21 cellular contexts compared by ENCODE assay signal in the genomic region with DNA sequence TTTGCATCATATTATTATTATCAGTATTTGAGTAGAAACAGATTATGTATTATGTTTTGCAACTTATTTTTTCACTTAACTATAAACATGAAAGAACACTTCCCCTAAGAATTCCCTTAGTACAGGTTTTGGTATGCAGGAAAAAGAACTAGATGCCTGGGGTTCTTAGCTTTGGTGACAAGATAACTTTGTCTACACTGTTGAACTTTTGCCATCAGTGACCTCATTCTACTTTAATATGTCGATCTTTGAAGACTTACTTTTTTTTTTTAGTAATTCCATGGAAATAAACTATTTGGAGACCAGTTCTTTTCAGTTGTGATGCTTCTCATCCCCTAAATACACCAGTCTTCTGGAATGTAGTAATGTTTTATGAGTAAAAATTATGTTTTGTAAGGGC. TPM values are rescaled to one million over a fixed set of nuclear protein-coding genes. Genes with fewer than 3 reads are reported as not detected.
DNase-seq lines count a peak whose midpoint lies in the region; ATAC-seq and TF ChIP-seq lines count a peak whose summit lies in the region.
"Had no signal": no experiment of that assay in that cellular context is flagged by ENCODE, and none has a peak within 500 bp of the region (broad histone marks: within the 10 kb centered on the region; RNA-seq: fewer than 3 reads in every experiment).

No MANE protein-coding gene starts in this region.

- H3K27ac ChIP-seq in smooth muscle cell (ENCODE audit: low read depth) = peak overlapping the region; percentile 84
- H3K27ac ChIP-seq: BLaER1 treated with 17β-estradiol and CSF1 and Interleukin-3, amounts not matched to agents 10 nM and 100 nM; VCaP had no signal

- TF ChIP-seq CTCF in smooth muscle cell (IDR thresholded peaks at IDR 0.05; ENCODE audit: borderline replicate concordance, insufficient read depth, poor library complexity, severe bottlenecking) = no peak

- no peaks in the 10 kb centered on the region for H3K9me3 ChIP-seq in adipocyte (ENCODE audit: control insufficient read depth, low read length)
- H3K9me3 ChIP-seq in smooth muscle cell (replicated peaks; ENCODE audit: low read depth) = no peaks in the 10 kb centered on the region
- H3K9me3 ChIP-seq: suprapubic skin had no signal

- peaks cover 89% of the 10 kb centered on the region for H3K79me2 ChIP-seq in smooth muscle cell (ENCODE audit: low read depth)

- H3K27me3 ChIP-seq in adipocyte (replicated peaks; ENCODE audit: control insufficient read depth, insufficient read depth, low read length) (no peaks in the 10 kb centered on the region), smooth muscle cell (ENCODE audit: low read depth) (no peaks in the 10 kb centered on the region)
- H3K27me3 ChIP-seq: BLaER1 treated with 17β-estradiol and CSF1 and Interleukin-3, amounts not matched to agents 10 nM and 100 nM; dorsolateral prefrontal cortex; suprapubic skin had no signal

- no peak for ATAC-seq in GM21447 (IDR thresholded peaks at IDR 0.05; ENCODE audit: unreplicated experiment)
- ATAC-seq in GM21717 (IDR thresholded peaks at IDR 0.05; ENCODE audit: unreplicated experiment) = no peak
- ATAC-seq: activated T-cell treated with anti-CD3 and anti-CD28 coated beads, Interleukin-2, amount 50 U/mL, for 4 hours; Panc1 had no signal

- peak overlapping the region; percentile 72 for H3K4me2 ChIP-seq in smooth muscle cell

- H3K4me1 ChIP-seq in adipocyte (ENCODE audit: control insufficient read depth, insufficient read depth, low read length) (peaks cover 39% of the 10 kb centered on the region), smooth muscle cell (ENCODE audit: low read depth) (peaks cover 33% of the 10 kb centered on the region)

- no peaks in the 10 kb centered on the region for H3K36me3 ChIP-seq in adipocyte (ENCODE audit: control insufficient read depth, insufficient read depth, low read length, severe bottlenecking)
- H3K36me3 ChIP-seq in smooth muscle cell (ENCODE audit: low read depth) = no peaks in the 10 kb centered on the region
- H3K36me3 ChIP-seq: BLaER1 treated with 17β-estradiol and CSF1 and Interleukin-3, amounts not matched to agents 10 nM and 100 nM; suprapubic skin had no signal

- H4K20me1 ChIP-seq in smooth muscle cell (ENCODE audit: low read depth) = peaks cover 32% of the 10 kb centered on the region
- H4K20me1 ChIP-seq: BLaER1 treated with 17β-estradiol and CSF1 and Interleukin-3, amounts not matched to agents 10 nM and 100 nM had no signal

- H2AFZ ChIP-seq in smooth muscle cell (ENCODE audit: low read depth) = no peak overlapping the region

- peaks cover 16% of the 10 kb centered on the region for H3F3A ChIP-seq in smooth muscle cell (ENCODE audit: low read depth)

- peak; percentile 51 for DNase-seq in GM04504 (ENCODE audit: low read depth)
- DNase-seq in adipocyte (ENCODE audit: low read depth) = peak; percentile 31
- peak; percentile 49 for DNase-seq in glomerular visceral epithelial cell (ENCODE audit: extremely low spot score)
- no peak for DNase-seq in smooth muscle cell (lab: John Stamatoyannopoulos, UW; ENCODE audit: unreplicated experiment)
- no peak for DNase-seq in NCI-H2029 treated with DMSO at 0.1 percent for 48 hours (lab: John Stamatoyannopoulos, UW)
- DNase-seq: activated CD4-positive, alpha-beta memory T cell treated with anti-CD3 and anti-CD28 coated beads, Interleukin-2, amount 10 ng/mL, durations not matched to agents 7 days and 5 days; activated T-cell treated with anti-CD3 and anti-CD28 coated beads, Interleukin-2, amount 50 U/mL, for 4 hours; dorsolateral prefrontal cortex; HCEC 1CT; Kasumi-1; kidney glomerular epithelial cell; NCI-H1417 treated with DMSO at 0.1 percent for 48 hours; NCI-H2171; occipital lobe; stimulated activated CD4-positive, alpha-beta T cell treated with anti-CD3 and anti-CD28 coated beads, Interleukin-4, amount 100 ng/mL, for 24 hours had no signal

- H3K9ac ChIP-seq in adipocyte (ENCODE audit: low read length) (peak overlapping the region; percentile 12), smooth muscle cell (ENCODE audit: low read depth) (peak overlapping the region; percentile 30)
- H3K9ac ChIP-seq: BLaER1 treated with 17β-estradiol and CSF1 and Interleukin-3, amounts not matched to agents 10 nM and 100 nM had no signal

- 18% methylated on average over 1 of the region's 1 CpG for WGBS in smooth muscle cell (ENCODE audit: low lambda C conversion rate)

- peak overlapping the region; percentile 28 for H3K4me3 ChIP-seq in adipocyte (ENCODE audit: low read length)
- no peak overlapping the region for H3K4me3 ChIP-seq in smooth muscle cell
- H3K4me3 ChIP-seq: BLaER1 treated with 17β-estradiol and CSF1 and Interleukin-3, amounts not matched to agents 10 nM and 100 nM; dorsolateral prefrontal cortex; suprapubic skin had no signal

RNA-seq across cellular contexts. Expression of a gene that starts 34.3 kb away (rescaled TPM):
- total RNA-seq in smooth muscle cell = 29.9 and 32.2 TPM in 2 replicates
- polyA plus RNA-seq in smooth muscle cell = 9.1 and 9.3 TPM in 2 replicates

Comparison
In these comparisons a context has a peak if more than half of its experiments do, and no peak if none do; other contexts are left out.
1. DNase-seq: peak in GM04504 (single experiment), adipocyte (single experiment) and glomerular visceral epithelial cell (single experiment); none in smooth muscle cell (single experiment) and NCI-H2029 treated with DMSO at 0.1 percent for 48 hours (single experiment).